34 cellular contexts compared by ENCODE assay signal in the genomic region with DNA sequence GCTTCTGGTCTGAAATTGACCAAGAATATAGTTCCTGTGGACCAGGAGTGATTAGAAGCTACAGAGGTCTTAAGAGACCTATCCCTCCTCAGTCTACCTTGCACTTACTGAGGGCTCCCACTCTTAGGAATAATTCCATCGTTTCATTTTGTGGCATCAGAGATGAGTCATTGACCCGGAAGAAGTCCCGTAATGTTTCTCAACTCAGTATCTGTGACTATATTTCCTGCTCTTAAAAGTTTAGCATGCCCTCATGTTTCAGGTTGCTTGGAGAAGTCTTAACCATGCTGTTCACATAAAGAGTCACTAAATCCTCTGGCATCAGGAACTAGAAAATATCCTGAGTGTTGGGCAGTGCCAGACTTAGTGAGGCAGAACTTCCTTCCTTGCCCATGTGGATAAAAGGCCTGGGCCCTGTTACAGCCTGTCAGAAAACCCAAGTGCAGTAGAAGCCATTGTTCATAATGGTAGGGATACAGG. TPM values are rescaled to one million over a fixed set of nuclear protein-coding genes. Genes with fewer than 3 reads are reported as not detected.
"Had no signal": no experiment of that assay in that cellular context is flagged by ENCODE, and none has a peak within 500 bp of the region (broad histone marks: within the 10 kb centered on the region; RNA-seq: fewer than 3 reads in every experiment).

A gene with protein sequence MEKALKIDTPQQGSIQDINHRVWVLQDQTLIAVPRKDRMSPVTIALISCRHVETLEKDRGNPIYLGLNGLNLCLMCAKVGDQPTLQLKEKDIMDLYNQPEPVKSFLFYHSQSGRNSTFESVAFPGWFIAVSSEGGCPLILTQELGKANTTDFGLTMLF (plus strand): TSS at position 430 of the 480 bp plus-strand sequence. CDS start 413 bp downstream, outside the sequence.

- DNase-seq: activated gamma-delta T cell treated with Interleukin-2 at 50 U/mL for 16 hours; activated T-cell treated with anti-CD3 and anti-CD28 coated beads, Interleukin-2, amount 50 U/mL, for 1 hour; anterior cingulate cortex; body of pancreas; effector memory CD8-positive, alpha-beta T cell; foreskin keratinocyte; kidney; lower lobe of right lung; naive B cell; sigmoid colon; stimulated activated CD4-positive, alpha-beta T cell treated with anti-CD3 and anti-CD28 coated beads, Interleukin-15, amount 100 ng/mL, for 24 hours; stimulated activated CD4-positive, alpha-beta T cell treated with anti-CD3 and anti-CD28 coated beads, Interleukin-2, amount 100 ng/mL, for 48 hours; stimulated activated CD8-positive, alpha-beta memory T cell treated with anti-CD3 and anti-CD28 coated beads, Interleukin-4, amount 100 ng/mL, for 48 hours; stimulated activated naive B cell treated with anti-CD40 and anti-IgM and Interleukin-4, amounts not matched to agents 10 μg/mL and 1 μg/mL and 100 μg/mL, for 72 hours; trophoblast cell; uterus had no signal

- H3K36me3 Mint-ChIP-seq: neural progenitor cell had no signal

- H3K4me1 ChIP-seq: body of pancreas, foreskin keratinocyte, lower lobe of right lung, neural progenitor cell, sigmoid colon, uterus had no signal

- H3K27me3 Mint-ChIP-seq: activated naive CD4-positive, alpha-beta T cell treated with anti-CD3 and anti-CD28 coated beads, Interleukin-2, amount 50 U/mL, for 24 hours had no signal

- H3K9me3 ChIP-seq: body of pancreas, uterus had no signal

- H3K27ac Mint-ChIP-seq: activated naive CD4-positive, alpha-beta T cell treated with anti-CD3 and anti-CD28 coated beads, Interleukin-2, amount 50 U/mL, for 24 hours; effector memory CD8-positive, alpha-beta T cell; neural progenitor cell; stimulated activated naive B cell treated with anti-CD40 and anti-IgM and Interleukin-4, amounts not matched to agents 10 μg/mL and 1 μg/mL and 100 μg/mL, for 72 hours; T-helper 2 cell treated with Interferon-gamma antibody and Interleukin-4, amounts not matched to agents 5 μg/mL and 100 μg/mL, for 36 hours had no signal

- H3K36me3 ChIP-seq: lower lobe of right lung, neural progenitor cell, sigmoid colon, uterus had no signal

- H3K27me3 ChIP-seq: body of pancreas, foreskin keratinocyte, sigmoid colon, uterus had no signal

- H3K4me3 Mint-ChIP-seq: activated naive CD4-positive, alpha-beta T cell treated with anti-CD3 and anti-CD28 coated beads, Interleukin-2, amount 50 U/mL, for 24 hours; effector memory CD8-positive, alpha-beta T cell; naive B cell; neural progenitor cell; stimulated activated naive B cell treated with anti-CD40 and anti-IgM and Interleukin-4, amounts not matched to agents 10 μg/mL and 1 μg/mL and 100 μg/mL, for 72 hours; T-helper 2 cell treated with Interferon-gamma antibody and Interleukin-4, amounts not matched to agents 5 μg/mL and 100 μg/mL, for 36 hours had no signal

- H3K4me3 ChIP-seq: body of pancreas, lower lobe of right lung, neural progenitor cell, sigmoid colon, smooth muscle cell, uterus had no signal

- H3K4me1 Mint-ChIP-seq: activated naive CD4-positive, alpha-beta T cell treated with anti-CD3 and anti-CD28 coated beads, Interleukin-2, amount 50 U/mL, for 24 hours; naive B cell; neural progenitor cell; stimulated activated naive B cell treated with anti-CD40 and anti-IgM and Interleukin-4, amounts not matched to agents 10 μg/mL and 1 μg/mL and 100 μg/mL, for 72 hours had no signal

- FAIRE-seq: endothelial cell of umbilical vein, kidney, TTC549 had no signal

RNA-seq across cellular contexts. Expression of the gene that starts here (rescaled TPM):
- total RNA-seq: body of pancreas, cardiac septum, chondrocyte, dermis microvascular lymphatic vessel endothelial cell, endothelial cell of umbilical vein, fibroblast of lung, foreskin keratinocyte, glomerular endothelial cell, kidney, left lobe of liver, lower lobe of right lung, mesenteric fat pad, mucosa of gallbladder, osteoblast, posterior vena cava, renal cortical epithelial cell, sigmoid colon, smooth muscle cell, temporal lobe, uterus had no signal
- polyA plus RNA-seq: endothelial cell of umbilical vein, fibroblast of lung, foreskin keratinocyte, sigmoid colon, smooth muscle cell had no signal
